ENCODE assay signal across 9 cellular contexts in the genomic region with DNA sequence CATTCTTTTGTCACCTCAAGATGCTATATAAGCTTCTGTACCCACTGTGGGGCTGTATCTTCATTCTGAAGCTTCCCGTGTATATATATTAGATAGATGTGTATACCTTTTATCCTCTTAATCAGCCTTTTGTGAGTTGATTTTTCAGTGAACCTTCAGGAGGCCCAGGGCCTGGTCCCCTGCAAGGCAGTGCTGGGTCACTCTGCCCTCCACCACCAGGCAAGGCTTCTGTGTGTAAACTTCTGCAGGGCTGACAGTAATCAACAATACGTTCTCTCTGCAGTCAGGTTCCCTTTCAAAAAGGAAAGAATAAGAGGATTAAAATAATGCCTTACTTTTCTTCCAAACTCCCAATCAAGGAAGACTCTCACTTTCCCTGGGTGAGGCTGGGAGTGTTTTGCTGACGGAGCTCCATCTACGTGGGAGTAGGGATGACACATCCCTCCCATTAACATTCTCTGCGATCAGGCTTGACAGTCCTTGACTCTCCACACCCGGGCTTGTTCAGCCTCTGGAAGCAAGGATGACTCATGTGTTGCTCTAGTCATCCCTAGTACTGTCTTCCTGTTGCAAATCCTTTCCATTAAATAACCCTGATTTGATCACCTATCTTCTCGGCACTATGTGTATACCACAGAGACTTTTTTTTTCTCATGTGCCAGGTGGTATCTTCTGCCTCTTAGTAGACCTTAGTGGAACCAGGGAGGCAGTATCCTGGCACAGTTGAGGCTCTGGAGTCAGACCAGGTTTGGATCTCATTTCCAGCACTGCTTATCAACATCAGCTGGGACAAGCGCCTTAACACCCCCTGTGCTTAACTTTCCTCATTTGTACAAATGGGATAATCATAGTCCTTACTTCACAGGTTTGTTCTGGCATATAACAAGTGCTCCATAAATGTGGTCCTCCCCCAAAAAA.
DNase-seq lines count a peak whose midpoint lies in the region; ATAC-seq and TF ChIP-seq lines count a peak whose summit lies in the region.
"Had no signal": no experiment of that assay in that cellular context is flagged by ENCODE, and none has a peak within 500 bp of the region (broad histone marks: within the 10 kb centered on the region; RNA-seq: fewer than 3 reads in every experiment).

No MANE protein-coding gene starts in this region.

- TF ChIP-seq POLR2A in gastroesophageal sphincter (IDR thresholded peaks at IDR 0.05) = no peak
- TF ChIP-seq POLR2A in suprapubic skin (IDR thresholded peaks at IDR 0.05) = no peak

- DNase-seq in NCI-H510A treated with DMSO at 0.1 percent for 48 hours (lab: John Stamatoyannopoulos, UW) (peak; percentile 24), NCI-H510A (lab: John Stamatoyannopoulos, UW) (no peak), SK-N-SH (no peak), suprapubic skin (ENCODE audit: low spot score in 2 of 2) (no peak)
- DNase-seq in stimulated activated CD4-positive, alpha-beta T cell treated with anti-CD3 and anti-CD28 coated beads, Interleukin-4, amount 100 ng/mL, for 4 hours = no peak

- peaks cover 4% of the 10 kb centered on the region for H3F3A ChIP-seq in SK-N-SH (replicated peaks; ENCODE audit: insufficient read depth)

- POLR2A ChIA-PET in SK-N-SH (lab: Yijun Ruan, JAX) = no interaction called here

- H3K27me3 ChIP-seq in SK-N-SH (ENCODE audit: insufficient read depth) (no peaks in the 10 kb centered on the region), gastroesophageal sphincter (no peaks in the 10 kb centered on the region), suprapubic skin (no peaks in the 10 kb centered on the region)
- H3K27me3 ChIP-seq: BLaER1 treated with 17β-estradiol and CSF1 and Interleukin-3, amounts not matched to agents 10 nM and 100 nM had no signal

- H3K4me2 ChIP-seq in SK-N-SH = peak overlapping the region; percentile 48

- peak overlapping the region in 1 of 2 experiments; percentile 86; a peak in 2 of 4 replicates for H3K27ac ChIP-seq in SK-N-SH (ENCODE audit: low read depth in 2 of 2, low read length in 1 of 2)
- H3K27ac ChIP-seq in gastroesophageal sphincter = no peak overlapping the region
- peak overlapping the region; percentile 77 for H3K27ac ChIP-seq in suprapubic skin
- H3K27ac ChIP-seq: BLaER1 treated with 17β-estradiol and CSF1 and Interleukin-3, amounts not matched to agents 10 nM and 100 nM had no signal

- TF ChIP-seq EP300 in SK-N-SH (IDR thresholded peaks at IDR 0.05; ENCODE audit: borderline replicate concordance in 1 of 2, low read depth in 1 of 2, low read length in 1 of 2) = peak in 1 of 2 experiments; percentile 64; a peak in 1 of 4 replicates
- no peak for TF ChIP-seq EP300 in gastroesophageal sphincter (IDR thresholded peaks at IDR 0.05)
- TF ChIP-seq EP300 in suprapubic skin (IDR thresholded peaks at IDR 0.05) = no peak

- no peaks in the 10 kb centered on the region for H4K20me1 ChIP-seq in SK-N-SH (ENCODE audit: insufficient read depth)
- H4K20me1 ChIP-seq: BLaER1 treated with 17β-estradiol and CSF1 and Interleukin-3, amounts not matched to agents 10 nM and 100 nM had no signal

- H3K9me3 ChIP-seq in SK-N-SH (no peaks in the 10 kb centered on the region), gastroesophageal sphincter (no peaks in the 10 kb centered on the region), suprapubic skin (no peaks in the 10 kb centered on the region)
- H3K9me3 ChIP-seq: BLaER1 treated with 17β-estradiol and CSF1 and Interleukin-3, amounts not matched to agents 10 nM and 100 nM had no signal

- H3K9ac ChIP-seq in SK-N-SH = no peak overlapping the region; the same call in 1 of the 2 replicates
- H3K9ac ChIP-seq: BLaER1 treated with 17β-estradiol and CSF1 and Interleukin-3, amounts not matched to agents 10 nM and 100 nM had no signal

- TF ChIP-seq RAD21 in SK-N-SH (IDR thresholded peaks at IDR 0.05; ENCODE audit: low read length) = no peak

- no peaks in the 10 kb centered on the region for H3K79me2 ChIP-seq in SK-N-SH (ENCODE audit: insufficient read depth)

- H3K9me2 ChIP-seq in SK-N-SH = no peaks in the 10 kb centered on the region

- H3K4me1 ChIP-seq in SK-N-SH (ENCODE audit: control insufficient read depth in 1 of 2, insufficient read depth in 2 of 2, low read depth in 1 of 2, low read length in 1 of 2) = peaks cover 0 to 10% of the 10 kb centered on the region in 2 experiments; a peak in 2 of 4 replicates
- no peaks in the 10 kb centered on the region for H3K4me1 ChIP-seq in gastroesophageal sphincter
- H3K4me1 ChIP-seq in suprapubic skin = peaks cover 9% of the 10 kb centered on the region

- TF ChIP-seq CTCF in SK-N-SH (IDR thresholded peaks at IDR 0.05) = no peak
- TF ChIP-seq CTCF in gastroesophageal sphincter (IDR thresholded peaks at IDR 0.05) = no peak
- TF ChIP-seq CTCF in suprapubic skin (IDR thresholded peaks at IDR 0.05) = no peak

- no peaks in the 10 kb centered on the region for H3K36me3 ChIP-seq in SK-N-SH (replicated peaks in 1 of 2; ENCODE audit: control insufficient read depth in 1 of 2, insufficient read depth in 2 of 2, low read length in 1 of 2)
- no peaks in the 10 kb centered on the region for H3K36me3 ChIP-seq in gastroesophageal sphincter
- no peaks in the 10 kb centered on the region for H3K36me3 ChIP-seq in suprapubic skin
- H3K36me3 ChIP-seq: BLaER1 treated with 17β-estradiol and CSF1 and Interleukin-3, amounts not matched to agents 10 nM and 100 nM had no signal

- CTCF ChIA-PET in SK-N-SH (lab: Yijun Ruan, JAX) = interaction anchor here (1.0 to 1.1 kb wide), 2 partner anchors 12 to 568 kb away, joined by 3 to 4 read pairs; no protein-coding TSS in a partner anchor

- no peak overlapping the region for H3K4me3 ChIP-seq in SK-N-SH (ENCODE audit: low read depth in 2 of 2, low read length in 1 of 2)
- no peak overlapping the region for H3K4me3 ChIP-seq in gastroesophageal sphincter
- H3K4me3 ChIP-seq in suprapubic skin = no peak overlapping the region
- H3K4me3 ChIP-seq: BLaER1 treated with 17β-estradiol and CSF1 and Interleukin-3, amounts not matched to agents 10 nM and 100 nM had no signal

- ATAC-seq in gastroesophageal sphincter = peak; percentile 82
- no peak for ATAC-seq in GM21367 (IDR thresholded peaks at IDR 0.05; ENCODE audit: unreplicated experiment)
- ATAC-seq in GM18519 (IDR thresholded peaks at IDR 0.05; ENCODE audit: low FRiP score, unreplicated experiment) = no peak

- 32% methylated on average over 8 of the region's 8 CpGs for WGBS in SK-N-SH (ENCODE audit: low lambda C conversion rate)
- 29 to 31% methylated on average over 7 of the region's 8 CpGs for WGBS in gastroesophageal sphincter (ENCODE audit: low coverage in 1 of 2), 2 donors
- 38% methylated on average over 8 of the region's 8 CpGs for WGBS in suprapubic skin

- H2AFZ ChIP-seq in SK-N-SH (ENCODE audit: low read depth) = no peak overlapping the region

TF ChIP-seq in SK-N-SH, 30 proteins besides CTCF, POLR2A, EP300 and RAD21 (continues in another document):
- no peak for TF ChIP-seq RCOR1 (IDR thresholded peaks at IDR 0.05; ENCODE audit: low read length)
- TF ChIP-seq, protein P1, sequence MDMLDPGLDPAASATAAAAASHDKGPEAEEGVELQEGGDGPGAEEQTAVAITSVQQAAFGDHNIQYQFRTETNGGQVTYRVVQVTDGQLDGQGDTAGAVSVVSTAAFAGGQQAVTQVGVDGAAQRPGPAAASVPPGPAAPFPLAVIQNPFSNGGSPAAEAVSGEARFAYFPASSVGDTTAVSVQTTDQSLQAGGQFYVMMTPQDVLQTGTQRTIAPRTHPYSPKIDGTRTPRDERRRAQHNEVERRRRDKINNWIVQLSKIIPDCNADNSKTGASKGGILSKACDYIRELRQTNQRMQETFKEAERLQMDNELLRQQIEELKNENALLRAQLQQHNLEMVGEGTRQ (IDR thresholded peaks at IDR 0.05; ENCODE audit: borderline replicate concordance, low read depth, low read length) = no peak
- no peak for TF ChIP-seq FOXM1 (IDR thresholded peaks at IDR 0.05; ENCODE audit: low read depth)
- TF ChIP-seq, protein P2, sequence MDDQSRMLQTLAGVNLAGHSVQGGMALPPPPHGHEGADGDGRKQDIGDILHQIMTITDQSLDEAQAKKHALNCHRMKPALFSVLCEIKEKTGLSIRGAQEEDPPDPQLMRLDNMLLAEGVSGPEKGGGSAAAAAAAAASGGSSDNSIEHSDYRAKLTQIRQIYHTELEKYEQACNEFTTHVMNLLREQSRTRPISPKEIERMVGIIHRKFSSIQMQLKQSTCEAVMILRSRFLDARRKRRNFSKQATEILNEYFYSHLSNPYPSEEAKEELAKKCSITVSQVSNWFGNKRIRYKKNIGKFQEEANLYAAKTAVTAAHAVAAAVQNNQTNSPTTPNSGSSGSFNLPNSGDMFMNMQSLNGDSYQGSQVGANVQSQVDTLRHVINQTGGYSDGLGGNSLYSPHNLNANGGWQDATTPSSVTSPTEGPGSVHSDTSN (IDR thresholded peaks at IDR 0.05) = peak; percentile 89
- no peak for TF ChIP-seq FOXJ3 (CRISPR knock-in tag; IDR thresholded peaks at IDR 0.05)
- peak; percentile 94 for TF ChIP-seq FOSL2 (IDR thresholded peaks at IDR 0.05; ENCODE audit: borderline replicate concordance, low read depth)
- TF ChIP-seq, protein P3, sequence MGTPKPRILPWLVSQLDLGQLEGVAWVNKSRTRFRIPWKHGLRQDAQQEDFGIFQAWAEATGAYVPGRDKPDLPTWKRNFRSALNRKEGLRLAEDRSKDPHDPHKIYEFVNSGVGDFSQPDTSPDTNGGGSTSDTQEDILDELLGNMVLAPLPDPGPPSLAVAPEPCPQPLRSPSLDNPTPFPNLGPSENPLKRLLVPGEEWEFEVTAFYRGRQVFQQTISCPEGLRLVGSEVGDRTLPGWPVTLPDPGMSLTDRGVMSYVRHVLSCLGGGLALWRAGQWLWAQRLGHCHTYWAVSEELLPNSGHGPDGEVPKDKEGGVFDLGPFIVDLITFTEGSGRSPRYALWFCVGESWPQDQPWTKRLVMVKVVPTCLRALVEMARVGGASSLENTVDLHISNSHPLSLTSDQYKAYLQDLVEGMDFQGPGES (IDR thresholded peaks at IDR 0.05; ENCODE audit: low read depth, low read length) = no peak
- TF ChIP-seq NRF1 (IDR thresholded peaks at IDR 0.05; ENCODE audit: low read depth, low read length) = no peak
- TF ChIP-seq TCF12 (IDR thresholded peaks at IDR 0.05) = peak; percentile 73; the same call in 1 of the 2 replicates
- TF ChIP-seq MEF2A (IDR thresholded peaks at IDR 0.05; ENCODE audit: borderline replicate concordance, low read depth) = no peak
- peak; percentile 40; the same call in 1 of the 2 replicates for TF ChIP-seq NFIC (IDR thresholded peaks at IDR 0.05; ENCODE audit: borderline replicate concordance)
- no peak for TF ChIP-seq RXRA (IDR thresholded peaks at IDR 0.05; ENCODE audit: borderline replicate concordance, low read depth)
- TF ChIP-seq TEAD4 (IDR thresholded peaks at IDR 0.05; ENCODE audit: borderline replicate concordance, insufficient read depth) = peak; percentile 38; the same call in 1 of the 2 replicates
- peak; percentile 37; the same call in 1 of the 2 replicates for TF ChIP-seq POLR2AphosphoS5 (IDR thresholded peaks at IDR 0.05; ENCODE audit: low read depth, low read length)
- no peak for TF ChIP-seq EZH2phosphoT487 (IDR thresholded peaks at IDR 0.05; ENCODE audit: borderline replicate concordance, low read depth)
- TF ChIP-seq ELF1 (IDR thresholded peaks at IDR 0.05) = no peak
- TF ChIP-seq YY1 (IDR thresholded peaks at IDR 0.05; ENCODE audit: low read depth) = no peak
